ENCODE assay signal across 10 cellular contexts in the genomic region with DNA sequence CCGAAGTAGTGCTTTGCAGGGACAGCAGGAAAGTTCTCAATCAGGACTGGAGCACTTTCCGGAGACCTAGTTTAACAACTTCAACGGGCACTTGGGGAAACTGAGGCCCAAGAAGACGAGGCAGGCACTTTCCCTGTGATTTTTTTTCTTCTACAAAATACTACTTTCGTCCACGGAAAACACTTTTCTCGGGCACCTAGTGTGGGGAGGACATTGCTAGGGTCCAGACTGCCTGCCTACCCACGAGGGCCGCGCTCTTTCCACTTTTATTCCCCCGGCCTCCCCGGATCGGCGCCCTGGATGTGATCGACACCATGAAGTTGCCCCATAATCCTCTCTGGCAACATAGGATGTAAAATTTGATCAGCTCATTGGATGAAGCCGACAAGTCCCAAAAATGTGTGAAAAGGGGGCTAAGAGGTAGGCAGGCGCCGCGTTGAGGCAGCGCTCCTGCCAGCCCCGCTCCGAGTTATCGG.
DNase-seq lines count a peak whose midpoint lies in the region; ATAC-seq and TF ChIP-seq lines count a peak whose summit lies in the region.
"Had no signal": no experiment of that assay in that cellular context is flagged by ENCODE, and none has a peak within 500 bp of the region (broad histone marks: within the 10 kb centered on the region; RNA-seq: fewer than 3 reads in every experiment).

No MANE protein-coding gene starts in this region.

- H3K27ac ChIP-seq in ascending aorta: no peak overlapping the region
- H3K27ac ChIP-seq in WERI-Rb-1: no peak overlapping the region

- no peaks in the 10 kb centered on the region for H3K4me1 ChIP-seq in ascending aorta

- no peaks in the 10 kb centered on the region for H3K9me3 Mint-ChIP-seq in memory B cell

- peak overlapping the region; percentile 70 for H3K4me3 Mint-ChIP-seq in memory B cell

- intact Hi-C loops in left ventricle myocardium superior (cut with micrococcal nuclease) (no loop called here), left cardiac atrium (cut with DNase I) (no loop called here), ascending aorta (cut with DNase I) (no loop called here)

- no peaks in the 10 kb centered on the region for H3K36me3 ChIP-seq in ascending aorta
- no peaks in the 10 kb centered on the region for H3K36me3 ChIP-seq in WERI-Rb-1

- peaks cover 1% of the 10 kb centered on the region for H3K27me3 Mint-ChIP-seq in memory B cell

- ATAC-seq in left ventricle myocardium superior: no peak
- no peak for ATAC-seq in left cardiac atrium
- ATAC-seq in memory B cell (ENCODE audit: low read depth): no peak
- no peak for ATAC-seq in GM18861 (IDR thresholded peaks at IDR 0.05; ENCODE audit: unreplicated experiment)

- no peak for TF ChIP-seq CTCF in ascending aorta (IDR thresholded peaks at IDR 0.05)
- no peak for TF ChIP-seq CTCF in WERI-Rb-1 (IDR thresholded peaks at IDR 0.05; ENCODE audit: low read depth, low read length)

- no peaks in the 10 kb centered on the region for H3K27me3 ChIP-seq in ascending aorta
- peaks cover 43% of the 10 kb centered on the region for H3K27me3 ChIP-seq in WERI-Rb-1 (ENCODE audit: insufficient read depth, low read depth, severe bottlenecking)

- H3K4me3 ChIP-seq in ascending aorta (peak overlapping the region; percentile 50 to 58), WERI-Rb-1 (ENCODE audit: low read depth, low read length) (no peak overlapping the region)

- H3K4me1 Mint-ChIP-seq in memory B cell: peaks cover 2% of the 10 kb centered on the region

- no peak overlapping the region for H3K27ac Mint-ChIP-seq in memory B cell

- no peaks in the 10 kb centered on the region for H3K9me3 ChIP-seq in ascending aorta
- no peaks in the 10 kb centered on the region for H3K9me3 ChIP-seq in WERI-Rb-1 (ENCODE audit: severe bottlenecking)

- DNase-seq in left ventricle myocardium superior (peak; percentile 19), left cardiac atrium (no peak), ascending aorta (ENCODE audit: low spot score in 2 of 2) (no peak), memory B cell (ENCODE audit: low spot score in 2 of 2) (no peak), foreskin melanocyte (no peak), WERI-Rb-1 (no peak)
- DNase-seq in stimulated activated CD4-positive, alpha-beta T cell treated with anti-CD3 and anti-CD28 coated beads, Interleukin-1b, Interleukin-23, amount 100 ng/mL, for 48 hours: no peak
- DNase-seq: DND-41, NCI-H345 had no signal

- H3K36me3 Mint-ChIP-seq in memory B cell: no peaks in the 10 kb centered on the region
